In the genomic region with DNA sequence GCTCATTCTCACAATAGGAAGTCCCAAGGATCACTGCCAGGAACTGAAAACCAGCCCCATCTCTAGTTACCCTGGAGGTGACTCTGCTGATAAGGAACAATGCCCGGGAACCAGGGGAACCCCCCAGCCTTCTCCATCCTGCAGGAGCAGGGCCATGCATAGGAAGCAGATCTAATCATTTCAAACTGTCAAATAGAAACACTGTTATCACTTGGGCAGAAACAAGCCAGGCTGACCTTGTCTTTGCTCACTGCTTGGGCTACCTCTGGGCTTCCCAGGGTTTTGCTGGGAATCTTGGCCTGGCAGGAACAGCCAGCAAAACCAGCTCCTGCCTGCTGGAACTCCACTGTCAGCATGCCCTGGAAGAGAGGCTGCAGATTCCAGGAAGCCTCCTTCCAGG, we compare ENCODE assay signal across 15 cellular contexts.
DNase-seq lines count a peak whose midpoint lies in the region; ATAC-seq, FAIRE-seq and TF ChIP-seq lines count a peak whose summit lies in the region.
"Had no signal": no experiment of that assay in that cellular context is flagged by ENCODE, and none has a peak within 500 bp of the region (broad histone marks: within the 10 kb centered on the region; RNA-seq: fewer than 3 reads in every experiment).

No MANE protein-coding gene starts in this region.

- no peaks in the 10 kb centered on the region for H3K23me2 ChIP-seq in H9 (ENCODE audit: insufficient read length, low read depth, low read length, poor library complexity, severe bottlenecking)

- no peak overlapping the region for H3K27ac ChIP-seq in H9 (ENCODE audit: insufficient read length, low read depth, low read length)
- no peak overlapping the region for H3K27ac ChIP-seq in astrocyte (ENCODE audit: low read depth, low read length)
- no peak overlapping the region for H3K27ac ChIP-seq in mesenchymal stem cell (ENCODE audit: low read length, poor library complexity, severe bottlenecking)

- H3K23ac ChIP-seq in H9 (ENCODE audit: insufficient read length, low read depth, low read length), result no peak overlapping the region
- H3K23ac ChIP-seq in mesenchymal stem cell (ENCODE audit: low read length in 2 of 2), result peak overlapping the region in 1 of 2 experiments; percentile 49

- H3K4me2 ChIP-seq in H9 (ENCODE audit: insufficient read depth, insufficient read length, low read length), result no peak overlapping the region
- H3K4me2 ChIP-seq in astrocyte (ENCODE audit: low read length), result no peak overlapping the region
- H3K4me2 ChIP-seq in mesenchymal stem cell (ENCODE audit: low read length, poor library complexity, severe bottlenecking), result no peak overlapping the region

- H3K4ac ChIP-seq in H9 (ENCODE audit: low read depth, low read length) (no peak overlapping the region), mesenchymal stem cell (ENCODE audit: low read depth in 1 of 2, low read length in 2 of 2) (peak overlapping the region in 1 of 2 experiments; percentile 33)

- no peak overlapping the region for H2BK120ac ChIP-seq in H9 (ENCODE audit: low read depth, low read length, poor library complexity, severe bottlenecking)
- H2BK120ac ChIP-seq in mesenchymal stem cell (ENCODE audit: low read depth, low read length), result no peak overlapping the region

- H3K18ac ChIP-seq in H9 (ENCODE audit: insufficient read length, low read depth, low read length) (no peak overlapping the region), mesenchymal stem cell (ENCODE audit: low read depth in 1 of 2, low read length in 2 of 2) (no peak overlapping the region)

- H3K27me3 Mint-ChIP-seq in H9 (ENCODE audit: low read depth), result no peaks in the 10 kb centered on the region
- no peaks in the 10 kb centered on the region for H3K27me3 Mint-ChIP-seq in astrocyte (ENCODE audit: low read depth, unreplicated experiment)
- H3K27me3 Mint-ChIP-seq: progenitor cell of endocrine pancreas had no signal

- H3K4me3 ChIP-seq in astrocyte (ENCODE audit: insufficient read depth, low read depth, low read length) (no peak overlapping the region), mesenchymal stem cell (ENCODE audit: insufficient read depth in 1 of 2, low read depth in 1 of 2, low read length in 2 of 2) (no peak overlapping the region)
- H3K4me3 ChIP-seq: GM12878 had no signal

- H2BK15ac ChIP-seq in H9 (ENCODE audit: low read depth, low read length) (no peak overlapping the region), mesenchymal stem cell (ENCODE audit: low read depth, poor library complexity, severe bottlenecking) (no peak overlapping the region)

- no peak overlapping the region for H4K5ac ChIP-seq in H9 (ENCODE audit: insufficient read length, low read depth, low read length)

- H4K20me1 ChIP-seq in H9 (ENCODE audit: control insufficient read depth, insufficient read depth, insufficient read length), result no peaks in the 10 kb centered on the region
- H4K20me1 ChIP-seq in astrocyte (ENCODE audit: insufficient read depth, low read length), result peaks cover 49% of the 10 kb centered on the region

- no peak overlapping the region for H3K56ac ChIP-seq in H9 (ENCODE audit: insufficient read length, low read depth, low read length)

- no peak overlapping the region for H3T11ph ChIP-seq in H9 (ENCODE audit: low read length)

- peak; percentile 77 for DNase-seq in A172 (ENCODE audit: low spot score)
- no peak for DNase-seq in H9
- no peak for DNase-seq in astrocyte (ENCODE audit: low read depth)
- DNase-seq in mesenchymal stem cell, result no peak
- no peak for DNase-seq in NCI-H82 (lab: John Stamatoyannopoulos, UW)
- no peak for DNase-seq in cortex of kidney (lab: John Stamatoyannopoulos, UW)
- DNase-seq in kidney tubule cell (ENCODE audit: low spot score), result no peak
- DNase-seq: activated CD8-positive, alpha-beta T cell treated with anti-CD3 and anti-CD28 coated beads, Interleukin-2, amount 10 ng/mL, durations not matched to agents 7 days and 5 days; activated naive CD4-positive, alpha-beta T cell treated with anti-CD3 and anti-CD28 coated beads, Interleukin-2, amount 50 U/mL, for 16 hours; NCI-H2227 treated with DMSO at 0.1 percent for 48 hours; stimulated activated CD4-positive, alpha-beta T cell treated with anti-CD3 and anti-CD28 coated beads, Interleukin-1b, Interleukin-23, amount 100 ng/mL, for 48 hours; stimulated activated CD8-positive, alpha-beta memory T cell treated with anti-CD3 and anti-CD28 coated beads, Interleukin-4, amount 100 ng/mL, for 48 hours had no signal

- peaks cover 14% of the 10 kb centered on the region for H3K36me3 ChIP-seq in astrocyte (ENCODE audit: insufficient read depth, low read length)
- peaks cover 25 to 27% of the 10 kb centered on the region in 2 experiments for H3K36me3 ChIP-seq in mesenchymal stem cell (ENCODE audit: control insufficient read depth in 1 of 2, insufficient read depth in 2 of 2, low read depth in 1 of 2, low read length in 2 of 2)

- whole genome bisulfite sequencing in H9 (ENCODE audit: extremely low coverage, insufficient read length, low lambda C conversion rate), result no CpG with 5 or more reads among the region's 1 CpG
- WGBS in mesenchymal stem cell, result 5% methylated on average over 1 of the region's 1 CpG

- H2AK5ac ChIP-seq in H9 (ENCODE audit: insufficient read length, low read length), result no peak overlapping the region
- no peak overlapping the region for H2AK5ac ChIP-seq in mesenchymal stem cell (ENCODE audit: low read length, severe bottlenecking)

- H3K4me1 ChIP-seq in H9 (ENCODE audit: insufficient read depth, low read length) (no peaks in the 10 kb centered on the region), astrocyte (ENCODE audit: insufficient read depth, low read length) (no peaks in the 10 kb centered on the region), mesenchymal stem cell (ENCODE audit: control insufficient read depth, insufficient read depth, low read depth, low read length) (peaks cover 4% of the 10 kb centered on the region)

- no peak for ATAC-seq in HG03139 (IDR thresholded peaks at IDR 0.05; ENCODE audit: unreplicated experiment)
- ATAC-seq: activated CD8-positive, alpha-beta T cell treated with anti-CD3 and anti-CD28 coated beads, Interleukin-2, amount 10 ng/mL, durations not matched to agents 7 days and 5 days; GM12878 had no signal

- H3K79me1 ChIP-seq in H9 (ENCODE audit: insufficient read depth, low read depth, low read length, poor library complexity, severe bottlenecking), result no peaks in the 10 kb centered on the region
- peaks cover 37% of the 10 kb centered on the region for H3K79me1 ChIP-seq in mesenchymal stem cell (replicated peaks; ENCODE audit: low read length, poor library complexity, severe bottlenecking)

- no peak overlapping the region for H3K14ac ChIP-seq in H9 (ENCODE audit: insufficient read depth, low read length)
- no peak overlapping the region for H3K14ac ChIP-seq in mesenchymal stem cell (ENCODE audit: low read length in 2 of 2)

- FAIRE-seq in astrocyte (lab: Jason Lieb, UNC), result no peak
- FAIRE-seq: GM12878 had no signal

- H3K9ac ChIP-seq in H9 (ENCODE audit: extremely low read depth, insufficient read length, low read length), result no peak overlapping the region
- H3K9ac ChIP-seq in astrocyte (ENCODE audit: low read length), result no peak overlapping the region
- no peak overlapping the region for H3K9ac ChIP-seq in mesenchymal stem cell (ENCODE audit: low read length)

- H3K4me3 Mint-ChIP-seq in H9, result no peak overlapping the region
- no peak overlapping the region for H3K4me3 Mint-ChIP-seq in astrocyte (ENCODE audit: unreplicated experiment)
- H3K4me3 Mint-ChIP-seq: activated CD8-positive, alpha-beta T cell treated with anti-CD3 and anti-CD28 coated beads, Interleukin-2, amount 10 ng/mL, durations not matched to agents 7 days and 5 days had no signal

- peaks cover 24 to 33% of the 10 kb centered on the region in 2 experiments for H3K4me1 Mint-ChIP-seq in H9
- peaks cover 16% of the 10 kb centered on the region for H3K4me1 Mint-ChIP-seq in astrocyte (ENCODE audit: low read depth, unreplicated experiment)

- H3K27me3 ChIP-seq in H9 (ENCODE audit: insufficient read depth, low read length), result no peaks in the 10 kb centered on the region
- H3K27me3 ChIP-seq in astrocyte (ENCODE audit: insufficient read depth, low read length), result no peaks in the 10 kb centered on the region
- H3K27me3 ChIP-seq in mesenchymal stem cell (ENCODE audit: control insufficient read depth in 1 of 2, insufficient read depth in 1 of 2, low read length in 2 of 2), result no peaks in the 10 kb centered on the region

- H3K79me2 ChIP-seq in H9 (ENCODE audit: insufficient read depth, low read length), result no peaks in the 10 kb centered on the region
- peaks cover 11% of the 10 kb centered on the region for H3K79me2 ChIP-seq in astrocyte (ENCODE audit: insufficient read depth, low read length)

- no peak overlapping the region for H2BK20ac ChIP-seq in H9 (ENCODE audit: low read depth, low read length, poor library complexity, severe bottlenecking)

- H4K91ac ChIP-seq in H9 (ENCODE audit: insufficient read length, low read depth, low read length), result no peak overlapping the region
- no peak overlapping the region for H4K91ac ChIP-seq in mesenchymal stem cell (ENCODE audit: low read length)

- H2BK12ac ChIP-seq in H9 (ENCODE audit: insufficient read length, low read depth, low read length), result no peak overlapping the region
- peak overlapping the region; percentile 66 to 85 for H2BK12ac ChIP-seq in mesenchymal stem cell (ENCODE audit: low read length in 2 of 2)

- H4K8ac ChIP-seq in H9 (replicated peaks; ENCODE audit: insufficient read length, low read depth, low read length), result no peak overlapping the region
- no peak overlapping the region for H4K8ac ChIP-seq in mesenchymal stem cell (ENCODE audit: low read length)

- no peaks in the 10 kb centered on the region for H3K9me3 Mint-ChIP-seq in H9
- no peaks in the 10 kb centered on the region for H3K9me3 Mint-ChIP-seq in astrocyte (ENCODE audit: unreplicated experiment)

- H2BK5ac ChIP-seq in H9 (ENCODE audit: insufficient read length, low read length) (no peak overlapping the region), mesenchymal stem cell (ENCODE audit: low read depth, low read length, poor library complexity, severe bottlenecking) (no peak overlapping the region)

- TF ChIP-seq CTCF in H9 (conservative IDR thresholded peaks at IDR 0.05), result no peak
- TF ChIP-seq CTCF in astrocyte (IDR thresholded peaks at IDR 0.05; ENCODE audit: insufficient read depth, low read depth, low read length), result no peak

- H2AFZ ChIP-seq in H9 (ENCODE audit: low read length), result no peak overlapping the region
- no peak overlapping the region for H2AFZ ChIP-seq in astrocyte (ENCODE audit: low read depth, low read length)
- H2AFZ ChIP-seq in mesenchymal stem cell (ENCODE audit: low read depth, low read length), result no peak overlapping the region

- H3K36me3 Mint-ChIP-seq in H9 (ENCODE audit: insufficient read depth in 1 of 3, low read depth in 3 of 3) (peaks cover 5 to 9% (median 8%) of the 10 kb centered on the region in 3 experiments; a peak in 5 of 7 replicates), astrocyte (ENCODE audit: low read depth, unreplicated experiment) (peaks cover 3% of the 10 kb centered on the region)

- no peaks in the 10 kb centered on the region for H3K9me3 ChIP-seq in H9 (ENCODE audit: control insufficient read depth, low read depth, low read length)
- H3K9me3 ChIP-seq in astrocyte (ENCODE audit: insufficient read depth, low read depth, low read length), result no peaks in the 10 kb centered on the region
- no peaks in the 10 kb centered on the region for H3K9me3 ChIP-seq in mesenchymal stem cell (ENCODE audit: control insufficient read depth, low read length)

- peak overlapping the region; percentile 54 to 81 (median 60); a peak in 4 of 7 replicates for H3K27ac Mint-ChIP-seq in H9
- peak overlapping the region; percentile 58 for H3K27ac Mint-ChIP-seq in astrocyte (ENCODE audit: unreplicated experiment)
- H3K27ac Mint-ChIP-seq: activated CD8-positive, alpha-beta T cell treated with anti-CD3 and anti-CD28 coated beads, Interleukin-2, amount 10 ng/mL, durations not matched to agents 7 days and 5 days; progenitor cell of endocrine pancreas had no signal
